ENCODE assay signal across 7 cellular contexts in the genomic region with DNA sequence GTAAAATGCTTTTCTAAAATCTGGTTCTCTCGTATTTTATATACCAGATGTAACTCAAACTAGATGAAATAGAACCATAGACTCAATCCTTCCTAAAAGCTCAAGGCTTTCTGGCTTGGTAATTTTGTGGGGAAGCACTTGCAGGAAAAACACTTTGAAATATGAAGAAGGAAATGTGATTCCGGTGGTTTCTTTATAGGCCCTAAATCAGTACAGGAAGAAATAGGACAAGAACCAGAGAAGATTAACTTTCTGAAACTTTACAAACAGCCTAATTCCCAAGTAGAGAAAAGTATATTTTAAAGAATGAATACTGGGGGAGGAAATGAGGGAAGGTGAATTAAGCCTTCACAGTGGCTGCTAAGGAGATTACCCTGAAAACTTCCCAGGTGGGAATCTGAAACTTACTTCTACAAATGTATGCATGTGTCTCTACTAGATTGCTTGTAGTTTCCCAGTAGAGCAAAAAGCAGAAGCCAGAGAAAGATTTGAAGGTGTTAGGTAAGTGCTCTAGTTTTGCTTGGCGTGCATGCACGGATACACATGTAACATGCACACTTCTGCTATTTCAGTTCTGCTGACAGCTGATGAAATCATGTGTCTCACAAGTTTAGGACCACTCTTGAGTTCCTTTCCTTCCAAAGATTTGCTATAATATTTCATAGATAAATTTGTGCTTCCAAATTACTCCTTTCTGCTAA.
A peak's percentile ranks its signal among the peaks of the same experiment; 100 is the strongest.
DNase-seq lines count a peak whose midpoint lies in the region; ATAC-seq and TF ChIP-seq lines count a peak whose summit lies in the region.

No MANE protein-coding gene starts in this region.

- peaks cover 56% of the 10 kb centered on the region for H3K4me1 Mint-ChIP-seq in type B pancreatic cell (ENCODE audit: unreplicated experiment)

- ATAC-seq in GM19455 (IDR thresholded peaks at IDR 0.05; ENCODE audit: unreplicated experiment), result peak; percentile 65
- peak; percentile 59 for ATAC-seq in HG03139 (IDR thresholded peaks at IDR 0.05; ENCODE audit: unreplicated experiment)
- no peak for ATAC-seq in omental fat pad (ENCODE audit: low FRiP score)

- no peaks in the 10 kb centered on the region for H3K36me3 Mint-ChIP-seq in type B pancreatic cell

- H3K27ac Mint-ChIP-seq in type B pancreatic cell, result peak overlapping the region; percentile 16

- no peaks in the 10 kb centered on the region for H3K9me3 Mint-ChIP-seq in type B pancreatic cell

- DNase-seq in caudate nucleus (lab: John Stamatoyannopoulos, UW) (no peak), type B pancreatic cell (ENCODE audit: extremely low spot score, unreplicated experiment) (no peak), occipital lobe (lab: John Stamatoyannopoulos, UW) (no peak), NCI-H82 (lab: John Stamatoyannopoulos, UW) (no peak), omental fat pad (ENCODE audit: low spot score) (no peak)

- H3K27me3 Mint-ChIP-seq in type B pancreatic cell, result no peaks in the 10 kb centered on the region

- H3K4me3 Mint-ChIP-seq in type B pancreatic cell, result no peak overlapping the region

- TF ChIP-seq CTCF in type B pancreatic cell (conservative IDR thresholded peaks at IDR 0.05), result no peak
- TF ChIP-seq CTCF in omental fat pad (IDR thresholded peaks at IDR 0.05), result no peak

- peak overlapping the region; percentile 10 for H3K27ac ChIP-seq in caudate nucleus (ENCODE audit: low read depth, low read length)
